ENCODE assay signal across 16 cellular contexts in genomic region chrX:1807301-1807731, GRCh38.
A peak's percentile ranks its signal among the peaks of the same experiment; 100 is the strongest.
DNase-seq lines count a peak whose midpoint lies in the region; ATAC-seq and TF ChIP-seq lines count a peak whose summit lies in the region.
"Had no signal": no experiment of that assay in that cellular context is flagged by ENCODE, and none has a peak within 500 bp of the region (broad histone marks: within the 10 kb centered on the region; RNA-seq: fewer than 3 reads in every experiment).

No MANE protein-coding gene starts in this region.

- no peak overlapping the region for H3K27ac ChIP-seq in tibial artery
- H3K27ac ChIP-seq: C4-2B, suprapubic skin had no signal

- H3K9ac ChIP-seq in adipocyte (ENCODE audit: low read length), result no peak overlapping the region

- H3K36me3 ChIP-seq in adipocyte (ENCODE audit: control insufficient read depth, insufficient read depth, low read length, severe bottlenecking) (no peaks in the 10 kb centered on the region), tibial artery (no peaks in the 10 kb centered on the region)
- H3K36me3 ChIP-seq: suprapubic skin had no signal

- H3K27me3 ChIP-seq in adipocyte (replicated peaks; ENCODE audit: control insufficient read depth, insufficient read depth, low read length) (no peaks in the 10 kb centered on the region), tibial artery (no peaks in the 10 kb centered on the region)
- H3K27me3 ChIP-seq: suprapubic skin had no signal

- no peak for ATAC-seq in left ventricle myocardium superior
- ATAC-seq in HG03025 (IDR thresholded peaks at IDR 0.05; ENCODE audit: low FRiP score, unreplicated experiment), result no peak
- ATAC-seq in Right ventricle myocardium superior (ENCODE audit: poor library complexity), result no peak
- ATAC-seq: naive thymus-derived CD8-positive, alpha-beta T cell; Panc1 had no signal

- intact Hi-C loops in tibial artery (cut with DNase I; ENCODE audit: low total_unique reads) (no loop called here), left ventricle myocardium superior (cut with micrococcal nuclease) (no loop called here), Right ventricle myocardium superior (cut with DNase I) (no loop called here)

- H3K4me3 ChIP-seq in adipocyte (ENCODE audit: low read length), result no peak overlapping the region
- no peak overlapping the region for H3K4me3 ChIP-seq in tibial artery
- H3K4me3 ChIP-seq: suprapubic skin had no signal

- H3K9me3 ChIP-seq in adipocyte (ENCODE audit: control insufficient read depth, low read length) (no peaks in the 10 kb centered on the region), tibial artery (peaks cover 0 to 4% (median 0%) of the 10 kb centered on the region in 3 donors)
- H3K9me3 ChIP-seq: suprapubic skin had no signal

- DNase-seq in AG20443 (ENCODE audit: low spot score) (peak; percentile 22), HT1080 (ENCODE audit: low read depth) (peak; percentile 63), adipocyte (ENCODE audit: low read depth) (peak; percentile 35), islet precursor cell (peak; percentile 80), tibial artery (no peak), left ventricle myocardium superior (no peak), Right ventricle myocardium superior (no peak)
- DNase-seq: activated CD4-positive, CD25-positive, alpha-beta regulatory T cell; activated effector memory CD4-positive, alpha-beta T cell treated with anti-CD3 and anti-CD28 coated beads, Interleukin-2, amount 50 U/mL, for 16 hours; dermis blood vessel endothelial cell; naive thymus-derived CD8-positive, alpha-beta T cell; stimulated activated CD4-positive, alpha-beta T cell treated with anti-CD3 and anti-CD28 coated beads, Interleukin-2, amount 100 ng/mL, for 24 hours had no signal

- no peak for TF ChIP-seq CTCF in tibial artery (IDR thresholded peaks at IDR 0.05)

- no peaks in the 10 kb centered on the region for H3K4me1 ChIP-seq in adipocyte (ENCODE audit: control insufficient read depth, insufficient read depth, low read length)
- no peaks in the 10 kb centered on the region for H3K4me1 ChIP-seq in tibial artery
- H3K4me1 ChIP-seq: suprapubic skin had no signal

Comparison
In these comparisons a context has a peak if more than half of its experiments do, and no peak if none do; other contexts are left out.
1. DNase-seq: peak in AG20443 (single experiment), HT1080 (single experiment), adipocyte (single experiment) and islet precursor cell (single experiment); none in tibial artery (0 of 2), left ventricle myocardium superior (single experiment) and Right ventricle myocardium superior (single experiment).